ENCODE assay signal across 17 cellular contexts in genomic region chr15:85337398-85338074, GRCh38. TPM values are rescaled to one million over a fixed set of nuclear protein-coding genes. Genes with fewer than 3 reads are reported as not detected.
DNase-seq lines count a peak whose midpoint lies in the region; ATAC-seq, FAIRE-seq and TF ChIP-seq lines count a peak whose summit lies in the region.
"Had no signal": no experiment of that assay in that cellular context is flagged by ENCODE, and none has a peak within 500 bp of the region (broad histone marks: within the 10 kb centered on the region; RNA-seq: fewer than 3 reads in every experiment).

No MANE protein-coding gene starts in this region.

- no peak for FAIRE-seq in HepG2 (lab: Jason Lieb, UNC)
- FAIRE-seq: K562 had no signal

- no peaks in the 10 kb centered on the region for H3K36me3 Mint-ChIP-seq in naive thymus-derived CD8-positive, alpha-beta T cell
- H3K36me3 Mint-ChIP-seq: activated naive CD4-positive, alpha-beta T cell treated with anti-CD3 and anti-CD28 coated beads, Interleukin-2, amount 10 ng/mL, durations not matched to agents 7 days and 5 days; T-cell had no signal

- H3K4me2 ChIP-seq in PC-3 (ENCODE audit: low read length) (no peak overlapping the region), HepG2 (ENCODE audit: low read depth, low read length) (peak overlapping the region; percentile 41)

- H3F3A ChIP-seq in PC-3 (ENCODE audit: low read length, unreplicated experiment), result no peaks in the 10 kb centered on the region

- H3K4me1 Mint-ChIP-seq in naive thymus-derived CD8-positive, alpha-beta T cell, result peaks cover 8 to 12% (median 10%) of the 10 kb centered on the region in 4 donors

- H3K9ac ChIP-seq in PC-3 (ENCODE audit: low read length) (no peak overlapping the region), HepG2 (ENCODE audit: insufficient read depth, low read depth, low read length) (no peak overlapping the region), subcutaneous abdominal adipose tissue (ENCODE audit: low read length in 5 of 5) (no peak overlapping the region)

- no peak for TF ChIP-seq RAD21 in HepG2 (CRISPR knock-in tag; IDR thresholded peaks at IDR 0.05)

- H3K27me3 Mint-ChIP-seq in naive thymus-derived CD8-positive, alpha-beta T cell, result no peaks in the 10 kb centered on the region
- H3K27me3 Mint-ChIP-seq: T-cell had no signal

- H3K36me3 ChIP-seq in PC-3 (ENCODE audit: low read depth, low read length) (no peaks in the 10 kb centered on the region), esophagus muscularis mucosa (no peaks in the 10 kb centered on the region), HepG2 (replicated peaks in 1 of 2; ENCODE audit: control insufficient read depth in 1 of 2, insufficient read depth in 2 of 2, low read length in 2 of 2) (no peaks in the 10 kb centered on the region), subcutaneous abdominal adipose tissue (ENCODE audit: control insufficient read depth in 5 of 5, insufficient read depth in 5 of 5, low read length in 5 of 5) (no peaks in the 10 kb centered on the region)
- H3K36me3 ChIP-seq: brain microvascular endothelial cell had no signal

- 37% methylated on average over 9 of the region's 9 CpGs for WGBS in esophagus muscularis mucosa
- 30% methylated on average over 9 of the region's 9 CpGs for WGBS in HepG2 (ENCODE audit: low lambda C conversion rate)

- TF ChIP-seq EP300 in esophagus muscularis mucosa (IDR thresholded peaks at IDR 0.05) (no peak), HepG2 (IDR thresholded peaks at IDR 0.05; ENCODE audit: low read depth in 2 of 2, low read length in 2 of 2) (no peak), HepG2 (CRISPR knock-in tag; IDR thresholded peaks at IDR 0.05; ENCODE audit: borderline replicate concordance) (no peak)

- CTCF ChIA-PET in PC-3 (lab: Charles Lee) (no interaction called here), HepG2 (lab: Yijun Ruan, JAX; ENCODE audit: low intra/inter-chr PET ratio, low total read pairs) (no interaction called here)

- no peak overlapping the region for H3K27ac Mint-ChIP-seq in naive thymus-derived CD8-positive, alpha-beta T cell
- H3K27ac Mint-ChIP-seq: activated naive CD4-positive, alpha-beta T cell treated with anti-CD3 and anti-CD28 coated beads, Interleukin-2, amount 10 ng/mL, durations not matched to agents 7 days and 5 days; progenitor cell of endocrine pancreas; T-cell had no signal

- H4K20me1 ChIP-seq in PC-3 (ENCODE audit: low read length), result no peaks in the 10 kb centered on the region
- no peaks in the 10 kb centered on the region for H4K20me1 ChIP-seq in HepG2 (ENCODE audit: insufficient read depth, low read length)

- in situ Hi-C loops in HepG2 (cut with HindIII; ENCODE audit: extremely low pct_ligation_motif_present, low pct_unique_long_range_greater_than_20kb), result no loop called here

- TF ChIP-seq POLR2A in esophagus muscularis mucosa (IDR thresholded peaks at IDR 0.05; ENCODE audit: low read depth) (no peak), HepG2 (IDR thresholded peaks at IDR 0.05; ENCODE audit: insufficient read depth in 1 of 2, low read depth in 2 of 2, low read length in 2 of 2) (no peak)

- TF ChIP-seq CTCF in PC-3 (conservative IDR thresholded peaks at IDR 0.05; ENCODE audit: low read depth, low read length) (no peak), esophagus muscularis mucosa (IDR thresholded peaks at IDR 0.05) (no peak), HepG2 (CRISPR knock-in tag; IDR thresholded peaks at IDR 0.05) (no peak)

- H3K27ac ChIP-seq in PC-3 (ENCODE audit: low read length) (no peak overlapping the region), esophagus muscularis mucosa (replicated peaks in 1 of 4) (peak overlapping the region; percentile 30 to 93 (median 76)), HepG2 (ENCODE audit: extremely low read length, insufficient read depth, low read length) (no peak overlapping the region), subcutaneous abdominal adipose tissue (ENCODE audit: low read depth, low read length) (no peak overlapping the region)
- H3K27ac ChIP-seq: brain microvascular endothelial cell, C4-2B had no signal

- no peaks in the 10 kb centered on the region for H3K27me3 ChIP-seq in PC-3 (ENCODE audit: low read length)
- H3K27me3 ChIP-seq in esophagus muscularis mucosa, result no peaks in the 10 kb centered on the region
- H3K27me3 ChIP-seq in HepG2 (ENCODE audit: control insufficient read depth in 1 of 2, insufficient read depth in 2 of 2, low read length in 2 of 2), result no peaks in the 10 kb centered on the region
- no peaks in the 10 kb centered on the region for H3K27me3 ChIP-seq in subcutaneous abdominal adipose tissue (ENCODE audit: control insufficient read depth in 5 of 5, insufficient read depth in 4 of 5, low read length in 5 of 5)
- H3K27me3 ChIP-seq: brain microvascular endothelial cell had no signal

- H3K4me1 ChIP-seq in PC-3 (ENCODE audit: insufficient read depth, low read length) (peaks cover 5% of the 10 kb centered on the region; the same call in 1 of the 2 replicates), esophagus muscularis mucosa (peaks cover 18 to 33% (median 28%) of the 10 kb centered on the region in 4 donors), HepG2 (ENCODE audit: insufficient read depth, low read length) (peaks cover 30% of the 10 kb centered on the region), subcutaneous abdominal adipose tissue (ENCODE audit: control insufficient read depth in 5 of 5, insufficient read depth in 5 of 5, low read length in 5 of 5) (peaks cover 2 to 22% (median 3%) of the 10 kb centered on the region in 5 donors)

- no peaks in the 10 kb centered on the region for H3K9me2 ChIP-seq in PC-3 (replicated peaks; ENCODE audit: low read length)

- BruUV-seq in PC-3 (replicated peaks; lab: Mats Ljungman, UMichigan) (no TSS peak), HepG2 (replicated peaks; lab: Mats Ljungman, UMichigan) (no TSS peak)

- H3K4me3 Mint-ChIP-seq in naive thymus-derived CD8-positive, alpha-beta T cell, result no peak overlapping the region
- H3K4me3 Mint-ChIP-seq: activated naive CD4-positive, alpha-beta T cell treated with anti-CD3 and anti-CD28 coated beads, Interleukin-2, amount 10 ng/mL, durations not matched to agents 7 days and 5 days; T-cell had no signal

- H3K4me3 ChIP-seq in PC-3 (ENCODE audit: low read length) (no peak overlapping the region), esophagus muscularis mucosa (no peak overlapping the region), HepG2 (replicated peaks in 1 of 3; ENCODE audit: insufficient read depth in 1 of 3, low read depth in 2 of 3, low read length in 3 of 3) (no peak overlapping the region), subcutaneous abdominal adipose tissue (ENCODE audit: low read depth in 1 of 5, low read length in 5 of 5) (peak overlapping the region in 3 of 5 donors; percentile 2 to 16 (median 4))
- H3K4me3 ChIP-seq: K562 had no signal

- DNase-seq in PC-3 (no peak), esophagus muscularis mucosa (ENCODE audit: extremely low spot score) (no peak), HepG2 (ENCODE audit: low spot score) (no peak), pons (ENCODE audit: low spot score) (no peak)
- DNase-seq in naive thymus-derived CD8-positive, alpha-beta T cell, result no peak
- DNase-seq: activated CD8-positive, alpha-beta memory T cell treated with anti-CD3 and anti-CD28 coated beads, Interleukin-2, amount 50 U/mL, for 48 hours; activated naive CD4-positive, alpha-beta T cell treated with anti-CD3 and anti-CD28 coated beads, Interleukin-2, amount 10 ng/mL, durations not matched to agents 7 days and 5 days; brain microvascular endothelial cell; DMS79; NCI-H146; NCI-H510A; T-cell had no signal

- H2AFZ ChIP-seq in PC-3 (ENCODE audit: low read length), result 0 out of 2 replicates have a peak overlapping the region, but pooled peaks have one; percentile 30
- H2AFZ ChIP-seq in HepG2 (ENCODE audit: low read length), result peak overlapping the region; percentile 57

- ATAC-seq in PC-3 (no peak), HepG2 (peak; percentile 46), HG03108 (IDR thresholded peaks at IDR 0.05; ENCODE audit: unreplicated experiment) (no peak)
- no peak for ATAC-seq in naive thymus-derived CD8-positive, alpha-beta T cell
- ATAC-seq: K562, T-cell had no signal

- intact Hi-C loops in PC-3 (cut with micrococcal nuclease), result no loop called here
- intact Hi-C loops in esophagus muscularis mucosa (cut with DNase I), result loop anchor here (10.0 kb wide), 2 partner anchors 167 to 387 kb away; no protein-coding TSS in a partner anchor
- intact Hi-C loops in HepG2 (cut with micrococcal nuclease; ENCODE audit: unreplicated experiment), result loop anchor here (10.0 kb wide), 1 partner anchor 77 kb away; no protein-coding TSS in a partner anchor

- POLR2A ChIA-PET in PC-3 (lab: Charles Lee; ENCODE audit: unreplicated experiment), result no interaction called here
- POLR2A ChIA-PET in HepG2 (lab: Yijun Ruan, JAX), result no interaction called here
- POLR2A ChIA-PET in naive thymus-derived CD8-positive, alpha-beta T cell (lab: Charles Lee), result interaction anchor here (0.7 kb wide), 1 partner anchor 496 kb away, joined by 4 read pairs; no protein-coding TSS in a partner anchor

- H3K79me2 ChIP-seq in PC-3 (ENCODE audit: low read length) (no peaks in the 10 kb centered on the region), HepG2 (ENCODE audit: insufficient read depth, low read length) (no peaks in the 10 kb centered on the region)

- H3K9me3 Mint-ChIP-seq in naive thymus-derived CD8-positive, alpha-beta T cell, result no peaks in the 10 kb centered on the region
- H3K9me3 Mint-ChIP-seq: activated naive CD4-positive, alpha-beta T cell treated with anti-CD3 and anti-CD28 coated beads, Interleukin-2, amount 10 ng/mL, durations not matched to agents 7 days and 5 days; T-cell had no signal

- H3K9me3 ChIP-seq in PC-3 (ENCODE audit: low read length), result no peaks in the 10 kb centered on the region
- no peaks in the 10 kb centered on the region for H3K9me3 ChIP-seq in esophagus muscularis mucosa
- H3K9me3 ChIP-seq in HepG2 (ENCODE audit: low read length), result no peaks in the 10 kb centered on the region
- H3K9me3 ChIP-seq in subcutaneous abdominal adipose tissue (ENCODE audit: control insufficient read depth in 5 of 5, low read length in 5 of 5), result no peaks in the 10 kb centered on the region

RNA-seq across cellular contexts. Expression of gene AKAP13, which starts 42.9 kb away (rescaled TPM):
- total RNA-seq in PC-3 (2014; rRNA removed) (36.8 and 46.8 TPM in 2 replicates), esophagus muscularis mucosa (100 to 1,000 TPM; 232 to 323 (median 284) TPM), HepG2 (2016; rRNA removed; fragmentation: Illumina TruSeq; extraction: Trizol) (27.1 and 30.8 TPM in 2 replicates)
- total RNA-seq in HepG2 (2016; cell fraction: cytosol; rRNA removed; fragmentation: Illumina TruSeq; extraction: Trizol; ENCODE audit: low read depth), result 7.8 TPM in 2 replicates
- 23.2 and 26.6 TPM in 2 replicates for total RNA-seq in HepG2 (2016; cell fraction: insoluble cytoplasmic fraction; rRNA removed; fragmentation: Illumina TruSeq; extraction: Trizol)
- 5.6 and 6.2 TPM in 2 replicates for total RNA-seq in HepG2 (2016; cell fraction: membrane; rRNA removed; fragmentation: Illumina TruSeq; extraction: Trizol)
- total RNA-seq in HepG2 (2016; cell fraction: nucleus; rRNA removed; fragmentation: Illumina TruSeq; extraction: Trizol), result 42.6 and 50.0 TPM in 2 replicates
- polyA plus RNA-seq in HepG2 (2011; rRNA removed), result 6.7 and 8.9 TPM in 2 replicates
- 3.2 and 4.7 TPM in 2 replicates for polyA plus RNA-seq in HepG2 (2011; cell fraction: cytosol; rRNA removed)
- 21.9 and 22.5 TPM in 2 replicates for polyA plus RNA-seq in HepG2 (2011; cell fraction: nucleus; rRNA removed)
- 9.2 and 10.1 TPM in 2 replicates for polyA plus RNA-seq in HepG2 (2012)
- polyA plus RNA-seq in HepG2 (2016; cell fraction: cytosol; fragmentation: Illumina TruSeq; extraction: Trizol; ENCODE audit: low read depth), result 0.60 and 0.94 TPM in 2 replicates
- 9.5 and 10.5 TPM in 2 replicates for polyA plus RNA-seq in HepG2 (2016; cell fraction: insoluble cytoplasmic fraction; fragmentation: Illumina TruSeq; extraction: Trizol; ENCODE audit: low read depth)
- 1.3 and 1.5 TPM in 2 replicates for polyA plus RNA-seq in HepG2 (2016; cell fraction: membrane; fragmentation: Illumina TruSeq; extraction: Trizol; ENCODE audit: low read depth)
- polyA plus RNA-seq in HepG2 (2016; cell fraction: nucleus; fragmentation: Illumina TruSeq; extraction: Trizol; ENCODE audit: insufficient read depth, low read depth), result 18.4 and 20.2 TPM in 2 replicates
- 33.6 and 122 TPM in 2 replicates for polyA minus RNA-seq in HepG2 (2011; rRNA and poly(A)+ RNA removed; ENCODE audit: low replicate concordance)
- 15.6 and 26.8 TPM in 2 replicates for polyA minus RNA-seq in HepG2 (2011; cell fraction: cytosol; rRNA and poly(A)+ RNA removed)
- 96.2 and 112 TPM in 2 replicates for polyA minus RNA-seq in HepG2 (2011; cell fraction: nucleus; rRNA and poly(A)+ RNA removed)
- total RNA-seq in naive thymus-derived CD8-positive, alpha-beta T cell, result 100 to 1,000 TPM; 240 to 244 TPM
- polyA plus RNA-seq in naive thymus-derived CD8-positive, alpha-beta T cell, result 100 to 1,000 TPM; 113 to 131 (median 120) TPM

Comparison
In these comparisons a context has a peak if more than half of its experiments do, and no peak if none do; other contexts are left out.
1. H3K27ac ChIP-seq: peak in esophagus muscularis mucosa (4 of 4); none in PC-3 (single experiment), HepG2 (single experiment) and subcutaneous abdominal adipose tissue (single experiment).
2. H3K4me3 ChIP-seq: peak in subcutaneous abdominal adipose tissue (3 of 5); none in PC-3 (single experiment), esophagus muscularis mucosa (0 of 4) and HepG2 (0 of 3).